ENCODE assay signal across 9 cellular contexts in genomic region chr3:194069421-194070219, GRCh38.
DNase-seq lines count a peak whose midpoint lies in the region; ATAC-seq and TF ChIP-seq lines count a peak whose summit lies in the region.
"Had no signal": no experiment of that assay in that cellular context is flagged by ENCODE, and none has a peak within 500 bp of the region (broad histone marks: within the 10 kb centered on the region; RNA-seq: fewer than 3 reads in every experiment).

No MANE protein-coding gene starts in this region.

- no peak for TF ChIP-seq POLR2A in gastrocnemius medialis (IDR thresholded peaks at IDR 0.05)
- no peak for TF ChIP-seq POLR2A in uterus (IDR thresholded peaks at IDR 0.05)

- H3F3A ChIP-seq in SK-N-SH (replicated peaks; ENCODE audit: insufficient read depth), result no peaks in the 10 kb centered on the region

- intact Hi-C loops in Panc1 (cut with micrococcal nuclease; ENCODE audit: unreplicated experiment) (loop anchor here (5.0 kb wide), 1 partner anchor 287 kb away; no protein-coding TSS in a partner anchor), gastrocnemius medialis (cut with DNase I; ENCODE audit: low total_unique reads) (loop anchor here (1.0 to 10.0 kb wide), 3 partner anchors 67 to 285 kb away; partner anchors contain the start of gene HES1), uterus (cut with DNase I; ENCODE audit: low total_unique reads) (no loop called here)

- H3K9me2 ChIP-seq in SK-N-SH, result no peaks in the 10 kb centered on the region

- H3K4me1 ChIP-seq in SK-N-SH (ENCODE audit: control insufficient read depth in 1 of 2, insufficient read depth in 2 of 2, low read depth in 1 of 2, low read length in 1 of 2) (peaks cover 3 to 12% of the 10 kb centered on the region in 2 experiments; a peak in 2 of 4 replicates), Panc1 (ENCODE audit: control insufficient read depth, insufficient read depth, low read length) (peaks cover 25% of the 10 kb centered on the region), gastrocnemius medialis (peaks cover 12 to 14% of the 10 kb centered on the region in 2 donors), uterus (no peaks in the 10 kb centered on the region)

- TF ChIP-seq EP300 in SK-N-SH (IDR thresholded peaks at IDR 0.05; ENCODE audit: borderline replicate concordance in 1 of 2, low read depth in 1 of 2, low read length in 1 of 2), result 0 out of 4 replicates have a peak, but pooled peaks of 1 of the 2 experiments have one; percentile 9

- no peak overlapping the region for H3K4me3 ChIP-seq in SK-N-SH (ENCODE audit: low read depth in 2 of 2, low read length in 1 of 2)
- H3K4me3 ChIP-seq in Panc1 (ENCODE audit: low read depth in 2 of 2, low read length in 2 of 2), result no peak overlapping the region
- H3K4me3 ChIP-seq in epithelial cell of esophagus (ENCODE audit: low read length), result no peak overlapping the region
- no peak overlapping the region for H3K4me3 ChIP-seq in gastrocnemius medialis
- H3K4me3 ChIP-seq in uterus, result no peak overlapping the region

- peaks cover 12% of the 10 kb centered on the region for H3K27me3 ChIP-seq in SK-N-SH (ENCODE audit: insufficient read depth)
- no peaks in the 10 kb centered on the region for H3K27me3 ChIP-seq in Panc1 (ENCODE audit: control insufficient read depth, insufficient read depth, low read length)
- H3K27me3 ChIP-seq in gastrocnemius medialis, result no peaks in the 10 kb centered on the region
- no peaks in the 10 kb centered on the region for H3K27me3 ChIP-seq in uterus
- H3K27me3 ChIP-seq: dorsolateral prefrontal cortex had no signal

- WGBS in SK-N-SH (ENCODE audit: low lambda C conversion rate), result 90% methylated on average over 12 of the region's 12 CpGs

- 0 out of 2 replicates have a peak, but pooled peaks have one; percentile 4 for TF ChIP-seq RAD21 in SK-N-SH (IDR thresholded peaks at IDR 0.05; ENCODE audit: low read length)

- in situ Hi-C loops in Panc1 (cut with HindIII; ENCODE audit: low pct_unique_long_range_greater_than_20kb, low sequenced_read_pairs) (no loop called here), gastrocnemius medialis (cut with MboI; ENCODE audit: low sequenced_read_pairs in 4 of 4) (loop anchor here in 2 of 4 donors (5.0 to 10.0 kb wide), 4 partner anchors 65 to 255 kb away; partner anchors contain the start of gene HES1 (in 1 of the 2))

- CTCF ChIA-PET in SK-N-SH (lab: Yijun Ruan, JAX) (interaction anchor here (2.5 kb wide), 1 partner anchor 13 kb away, joined by 7 read pairs; no protein-coding TSS in a partner anchor), Panc1 (lab: Charles Lee) (no interaction called here)

- BruUV-seq in Panc1 (replicated peaks; lab: Mats Ljungman, UMichigan), result no TSS peak

- no peak overlapping the region for H3K4me2 ChIP-seq in SK-N-SH

- no peaks in the 10 kb centered on the region for H3K79me2 ChIP-seq in SK-N-SH (ENCODE audit: insufficient read depth)

- H3K9me3 ChIP-seq in SK-N-SH, result peaks cover 15% of the 10 kb centered on the region; the same call in 1 of the 2 replicates
- no peaks in the 10 kb centered on the region for H3K9me3 ChIP-seq in Panc1 (ENCODE audit: control insufficient read depth, insufficient read depth, low read depth, low read length)
- H3K9me3 ChIP-seq in gastrocnemius medialis, result no peaks in the 10 kb centered on the region
- peaks cover 0 to 3% of the 10 kb centered on the region in 2 donors for H3K9me3 ChIP-seq in uterus

- TF ChIP-seq CTCF in SK-N-SH (IDR thresholded peaks at IDR 0.05) (no peak), Panc1 (IDR thresholded peaks at IDR 0.05) (no peak), epithelial cell of esophagus (IDR thresholded peaks at IDR 0.05; ENCODE audit: insufficient read depth, low read depth, low read length, missing control alignments) (no peak), gastrocnemius medialis (IDR thresholded peaks at IDR 0.05 in 4 of 5, conservative IDR thresholded peaks at IDR 0.05 in 1 of 5) (no peak), uterus (IDR thresholded peaks at IDR 0.05) (no peak)

- DNase-seq in SK-N-SH, result no peak
- no peak for DNase-seq in Panc1 (ENCODE audit: low read depth, low spot score)
- DNase-seq in epithelial cell of esophagus (ENCODE audit: low read depth), result peak; percentile 37
- no peak for DNase-seq in gastrocnemius medialis
- DNase-seq in uterus, result no peak

- ATAC-seq in SK-N-SH treated with all-trans-retinoic acid at 6 μM for 48 hours (no peak), Panc1 (no peak), gastrocnemius medialis (no peak), GM18873 (IDR thresholded peaks at IDR 0.05; ENCODE audit: low FRiP score, unreplicated experiment) (no peak), GM21390 (IDR thresholded peaks at IDR 0.05; ENCODE audit: unreplicated experiment) (no peak)

- H3K27ac ChIP-seq in SK-N-SH (ENCODE audit: low read depth in 2 of 2, low read length in 1 of 2) (peak overlapping the region in 1 of 2 experiments; percentile 74; a peak in 1 of 4 replicates), Panc1 (ENCODE audit: low read length) (peak overlapping the region; percentile 79), gastrocnemius medialis (peak overlapping the region; percentile 81 to 91 (median 85)), uterus (no peak overlapping the region)

- H3K36me3 ChIP-seq in SK-N-SH (replicated peaks in 1 of 2; ENCODE audit: control insufficient read depth in 1 of 2, insufficient read depth in 2 of 2, low read length in 1 of 2) (no peaks in the 10 kb centered on the region), Panc1 (ENCODE audit: control insufficient read depth, insufficient read depth, low read length) (no peaks in the 10 kb centered on the region), gastrocnemius medialis (no peaks in the 10 kb centered on the region), uterus (no peaks in the 10 kb centered on the region)

- H3K9ac ChIP-seq in SK-N-SH, result no peak overlapping the region

- H2AFZ ChIP-seq in SK-N-SH (ENCODE audit: low read depth), result no peak overlapping the region

- POLR2A ChIA-PET in SK-N-SH (lab: Yijun Ruan, JAX) (no interaction called here), Panc1 (lab: Charles Lee) (interaction anchor here (0.6 kb wide), 1 partner anchor 17 kb away, joined by 5 read pairs; no protein-coding TSS in a partner anchor)

- no peaks in the 10 kb centered on the region for H4K20me1 ChIP-seq in SK-N-SH (ENCODE audit: insufficient read depth)

TF ChIP-seq in SK-N-SH, 30 proteins besides CTCF, POLR2A, EP300 and RAD21:
- TF ChIP-seq TCF12 (IDR thresholded peaks at IDR 0.05), result no peak
- 0 out of 2 replicates have a peak, but pooled peaks have one; percentile 8 for TF ChIP-seq RCOR1 (IDR thresholded peaks at IDR 0.05; ENCODE audit: low read length)
- no peak for TF ChIP-seq GABPA (IDR thresholded peaks at IDR 0.05; ENCODE audit: low read depth)
- no peak for TF ChIP-seq TAF1 (IDR thresholded peaks at IDR 0.05; ENCODE audit: borderline replicate concordance, low read depth, low read length)
- no peak for TF ChIP-seq MXI1 (IDR thresholded peaks at IDR 0.05; ENCODE audit: low read depth, low read length)

TF ChIP-seq in SK-N-SH treated with all-trans-retinoic acid at 6 μM for 48 hours, 23 proteins besides CTCF, POLR2A, EP300 and RAD21:
- TF ChIP-seq ZNF8 (CRISPR knock-in tag; IDR thresholded peaks at IDR 0.05) (no peak), ZNF565 (CRISPR knock-in tag; conservative IDR thresholded peaks at IDR 0.05; ENCODE audit: low read depth) (no peak), RARB (CRISPR knock-in tag; IDR thresholded peaks at IDR 0.05) (no peak), ARNTL (CRISPR knock-in tag; IDR thresholded peaks at IDR 0.05; ENCODE audit: borderline replicate concordance, low read depth) (no peak), PPARA (CRISPR knock-in tag; IDR thresholded peaks at IDR 0.05; ENCODE audit: borderline replicate concordance) (no peak), ZFP3 (CRISPR knock-in tag; IDR thresholded peaks at IDR 0.05) (no peak), ZFP30 (CRISPR knock-in tag; IDR thresholded peaks at IDR 0.05) (no peak), ZNF70 (CRISPR knock-in tag; IDR thresholded peaks at IDR 0.05) (no peak), TCF4 (CRISPR knock-in tag; IDR thresholded peaks at IDR 0.05; ENCODE audit: borderline replicate concordance) (no peak), CSDC2 (CRISPR knock-in tag; IDR thresholded peaks at IDR 0.05) (no peak), CSRNP3 (CRISPR knock-in tag; IDR thresholded peaks at IDR 0.05) (no peak), ZC3H10 (CRISPR knock-in tag; IDR thresholded peaks at IDR 0.05) (no peak)
- TF ChIP-seq, protein P1, sequence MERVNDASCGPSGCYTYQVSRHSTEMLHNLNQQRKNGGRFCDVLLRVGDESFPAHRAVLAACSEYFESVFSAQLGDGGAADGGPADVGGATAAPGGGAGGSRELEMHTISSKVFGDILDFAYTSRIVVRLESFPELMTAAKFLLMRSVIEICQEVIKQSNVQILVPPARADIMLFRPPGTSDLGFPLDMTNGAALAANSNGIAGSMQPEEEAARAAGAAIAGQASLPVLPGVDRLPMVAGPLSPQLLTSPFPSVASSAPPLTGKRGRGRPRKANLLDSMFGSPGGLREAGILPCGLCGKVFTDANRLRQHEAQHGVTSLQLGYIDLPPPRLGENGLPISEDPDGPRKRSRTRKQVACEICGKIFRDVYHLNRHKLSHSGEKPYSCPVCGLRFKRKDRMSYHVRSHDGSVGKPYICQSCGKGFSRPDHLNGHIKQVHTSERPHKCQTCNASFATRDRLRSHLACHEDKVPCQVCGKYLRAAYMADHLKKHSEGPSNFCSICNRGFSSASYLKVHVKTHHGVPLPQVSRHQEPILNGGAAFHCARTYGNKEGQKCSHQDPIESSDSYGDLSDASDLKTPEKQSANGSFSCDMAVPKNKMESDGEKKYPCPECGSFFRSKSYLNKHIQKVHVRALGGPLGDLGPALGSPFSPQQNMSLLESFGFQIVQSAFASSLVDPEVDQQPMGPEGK (CRISPR knock-in tag; IDR thresholded peaks at IDR 0.05; ENCODE audit: borderline replicate concordance), result no peak
TF ChIP-seq in SK-N-SH treated with all-trans-retinoic acid at 6 μM for 48 hours: peak in this region for 0.

Comparison
In these comparisons a context has a peak if more than half of its experiments do, and no peak if none do; other contexts are left out.
1. H3K27ac ChIP-seq: peak in Panc1 (single experiment) and gastrocnemius medialis (4 of 4); none in uterus (0 of 2).